ENCODE assay signal across 15 cellular contexts in the genomic region with DNA sequence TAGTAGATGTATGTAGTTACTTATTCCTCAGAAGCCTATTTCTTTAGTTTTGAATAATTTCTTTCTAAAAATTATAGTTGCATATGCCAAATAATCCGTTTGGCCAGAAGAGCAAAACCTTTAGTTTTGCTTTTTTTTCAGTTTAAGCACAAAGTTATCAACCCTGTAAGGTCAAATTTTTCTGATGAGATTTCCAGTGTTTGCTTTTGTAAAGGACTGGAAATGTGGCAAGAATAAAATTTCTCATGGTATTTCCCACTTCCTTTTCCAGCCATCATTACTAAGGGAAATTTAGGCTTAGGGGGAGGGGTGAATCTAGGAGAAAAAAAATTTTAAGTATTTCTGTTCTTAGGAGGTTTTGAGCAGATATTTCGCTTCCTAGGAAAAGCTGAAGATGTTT. TPM values are rescaled to one million over a fixed set of nuclear protein-coding genes. Genes with fewer than 3 reads are reported as not detected.
DNase-seq lines count a peak whose midpoint lies in the region; ATAC-seq and TF ChIP-seq lines count a peak whose summit lies in the region.
"Had no signal": no experiment of that assay in that cellular context is flagged by ENCODE, and none has a peak within 500 bp of the region (broad histone marks: within the 10 kb centered on the region; RNA-seq: fewer than 3 reads in every experiment).

No MANE protein-coding gene starts in this region.

- intact Hi-C loops in IMR-90 (cut with micrococcal nuclease), result loop anchor here (2.0 to 5.0 kb wide), 2 partner anchors 40 to 165 kb away; no protein-coding TSS in a partner anchor
- intact Hi-C loops in colonic mucosa (cut with DNase I), result no loop called here

- ATAC-seq in IMR-90 (ENCODE audit: low read depth), result no peak
- no peak for ATAC-seq in thoracic aorta (ENCODE audit: insufficient number of reproducible peaks, low FRiP score, low read depth)
- ATAC-seq in GM21528 (IDR thresholded peaks at IDR 0.05; ENCODE audit: low FRiP score, unreplicated experiment), result no peak
- no peak for ATAC-seq in GM18498 (IDR thresholded peaks at IDR 0.05; ENCODE audit: unreplicated experiment)
- ATAC-seq: K562 had no signal

- no peak overlapping the region for H3K4me3 ChIP-seq in IMR-90 (ENCODE audit: insufficient read depth, low read depth, low read length)
- H3K4me3 ChIP-seq in colonic mucosa, result no peak overlapping the region
- H3K4me3 ChIP-seq in muscle layer of duodenum (ENCODE audit: low read depth in 1 of 2, low read length in 2 of 2), result peak overlapping the region in 1 of 2 donors; percentile 2
- peak overlapping the region; percentile 79 for H3K4me3 ChIP-seq in thoracic aorta
- H3K4me3 ChIP-seq: K562 had no signal

- H4K20me1 ChIP-seq in IMR-90 (ENCODE audit: insufficient read depth, low read length), result peaks cover 100% of the 10 kb centered on the region

- H3K27me3 ChIP-seq in IMR-90 (ENCODE audit: control insufficient read depth, insufficient read depth, low read length) (no peaks in the 10 kb centered on the region), colonic mucosa (no peaks in the 10 kb centered on the region), muscle layer of duodenum (ENCODE audit: low read depth, low read length) (no peaks in the 10 kb centered on the region), thoracic aorta (replicated peaks; ENCODE audit: insufficient read depth) (no peaks in the 10 kb centered on the region)
- H3K27me3 ChIP-seq: BE2C, neutrophil had no signal

- H3K23ac ChIP-seq in IMR-90 (ENCODE audit: low read depth, low read length), result peak overlapping the region; percentile 3; the same call in 1 of the 2 replicates

- H3K14ac ChIP-seq in IMR-90 (replicated peaks; ENCODE audit: low read depth, low read length), result peak overlapping the region; percentile 27

- H2AFZ ChIP-seq in IMR-90 (replicated peaks; ENCODE audit: low read length, poor library complexity), result no peak overlapping the region

- H3K79me1 ChIP-seq in IMR-90 (ENCODE audit: low read depth in 1 of 2, low read length in 2 of 2), result peaks cover 0 to 77% of the 10 kb centered on the region in 2 experiments; a peak in 2 of 4 replicates

- dilution Hi-C loops in IMR-90 (cut with HindIII; ENCODE audit: low sequenced_read_pairs, unreplicated experiment), result no loop called here

- no peak for TF ChIP-seq RAD21 in IMR-90 (IDR thresholded peaks at IDR 0.05; ENCODE audit: low read length)

- H2BK15ac ChIP-seq in IMR-90 (ENCODE audit: low read depth, low read length), result no peak overlapping the region

- H4K91ac ChIP-seq in IMR-90 (ENCODE audit: insufficient read depth, low read depth, low read length), result no peak overlapping the region

- H3K36me3 ChIP-seq in IMR-90 (ENCODE audit: control insufficient read depth, insufficient read depth, low read length) (peaks cover 29% of the 10 kb centered on the region), colonic mucosa (no peaks in the 10 kb centered on the region), muscle layer of duodenum (ENCODE audit: control insufficient read depth in 1 of 2, insufficient read depth in 2 of 2, low read length in 2 of 2) (peaks cover 0 to 6% of the 10 kb centered on the region in 2 donors), thoracic aorta (no peaks in the 10 kb centered on the region)
- H3K36me3 ChIP-seq: BE2C, neutrophil had no signal

- H2BK120ac ChIP-seq in IMR-90 (ENCODE audit: low read depth, low read length), result no peak overlapping the region

- H3K18ac ChIP-seq in IMR-90 (ENCODE audit: low read depth, low read length), result peak overlapping the region; percentile 9; the same call in 1 of the 2 replicates

- POLR2A ChIA-PET in IMR-90 (lab: Charles Lee; ENCODE audit: unreplicated experiment), result interaction anchor here (0.6 kb wide), 1 partner anchor 172 kb away, joined by 5 read pairs; no protein-coding TSS in a partner anchor

- DNase-seq in IMR-90 (no peak), colonic mucosa (no peak), thoracic aorta (ENCODE audit: low spot score) (no peak), GM19240 (ENCODE audit: insufficient read length, low spot score) (no peak)
- no peak for DNase-seq in activated CD8-positive, alpha-beta memory T cell treated with anti-CD3 and anti-CD28 coated beads, Interleukin-2, amount 50 U/mL, for 4 hours
- DNase-seq: BE2C, islet precursor cell, MV-4-11, NCI-H2081, NCI-H526 had no signal

- in situ Hi-C loops in IMR-90 (cut with MboI; ENCODE audit: low sequenced_read_pairs), result no loop called here

- H3K9me1 ChIP-seq in IMR-90 (ENCODE audit: insufficient read depth, low read length), result peaks cover 35% of the 10 kb centered on the region

- no TSS peak for BruUV-seq in IMR-90 (replicated peaks; lab: Mats Ljungman, UMichigan)

- no peak overlapping the region for H2BK20ac ChIP-seq in IMR-90 (ENCODE audit: low read depth, low read length)

- TF ChIP-seq CTCF in IMR-90 (conservative IDR thresholded peaks at IDR 0.05; ENCODE audit: low read depth, low read length) (no peak), colonic mucosa (IDR thresholded peaks at IDR 0.05) (no peak), thoracic aorta (IDR thresholded peaks at IDR 0.05) (no peak)

- no CpG with 5 or more reads among the region's 2 CpGs for WGBS in IMR-90 (ENCODE audit: extremely low coverage in 2 of 2, insufficient read length in 1 of 2), 2 experiments

- H3K56ac ChIP-seq in IMR-90 (ENCODE audit: extremely low read depth, insufficient read depth, low read length), result no peak overlapping the region

- H3K9ac ChIP-seq in IMR-90 (ENCODE audit: low read depth, low read length) (no peak overlapping the region), colonic mucosa (ENCODE audit: low read depth in 2 of 2, low read length in 2 of 2) (peak overlapping the region in 1 of 2 donors; percentile 8)

- H3K4ac ChIP-seq in IMR-90 (ENCODE audit: low read depth, low read length), result peak overlapping the region; percentile 17; the same call in 1 of the 2 replicates

- H3K4me1 ChIP-seq in IMR-90 (ENCODE audit: control insufficient read depth, insufficient read depth, low read length) (peaks cover 24% of the 10 kb centered on the region), colonic mucosa (no peaks in the 10 kb centered on the region), muscle layer of duodenum (ENCODE audit: control insufficient read depth in 1 of 2, insufficient read depth in 2 of 2, low read length in 2 of 2) (peaks cover 0 to 50% of the 10 kb centered on the region in 2 donors), thoracic aorta (ENCODE audit: control insufficient read depth in 1 of 2, low read depth in 2 of 2) (peaks cover 45 to 84% of the 10 kb centered on the region in 2 donors)

- H2AK9ac ChIP-seq in IMR-90 (replicated peaks; ENCODE audit: low read depth, low read length, poor library complexity), result no peak overlapping the region

- H3K27ac ChIP-seq in IMR-90 (ENCODE audit: insufficient read depth, low read length) (peak overlapping the region; percentile 48; the same call in 1 of the 2 replicates), colonic mucosa (peak overlapping the region; percentile 11), muscle layer of duodenum (ENCODE audit: low read length) (peak overlapping the region; percentile 40), thoracic aorta (peak overlapping the region; percentile 86 to 93)
- H3K27ac ChIP-seq: neutrophil had no signal

- peak overlapping the region; percentile 60 for H3K4me2 ChIP-seq in IMR-90 (ENCODE audit: low read depth, low read length)

- H4K5ac ChIP-seq in IMR-90 (ENCODE audit: low read depth, low read length), result 0 out of 2 replicates have a peak overlapping the region, but pooled peaks have one; percentile 45

- no peak for TF ChIP-seq POLR2A in IMR-90 (IDR thresholded peaks at IDR 0.05; ENCODE audit: low read depth, low read length)

- no peak overlapping the region for H4K8ac ChIP-seq in IMR-90 (ENCODE audit: low read depth in 2 of 2, low read length in 2 of 2)

- H2AK5ac ChIP-seq in IMR-90 (ENCODE audit: low read depth, low read length), result peak overlapping the region; percentile 25; the same call in 1 of the 2 replicates

- peak overlapping the region; percentile 39 for H2BK5ac ChIP-seq in IMR-90 (ENCODE audit: low read depth, low read length, poor library complexity, severe bottlenecking)

- H3K9me3 ChIP-seq in IMR-90 (ENCODE audit: control insufficient read depth, insufficient read depth, low read length) (no peaks in the 10 kb centered on the region), colonic mucosa (no peaks in the 10 kb centered on the region), muscle layer of duodenum (ENCODE audit: control insufficient read depth in 1 of 2, low read length in 2 of 2) (no peaks in the 10 kb centered on the region), thoracic aorta (no peaks in the 10 kb centered on the region)
- H3K9me3 ChIP-seq: BE2C, neutrophil had no signal

- CTCF ChIA-PET in IMR-90 (lab: Yijun Ruan, JAX), result interaction anchor here (1.6 to 1.8 kb wide), 2 partner anchors 62 to 63 kb away, joined by 5 to 6 read pairs; no protein-coding TSS in a partner anchor

TF ChIP-seq in IMR-90, 13 proteins besides CTCF, POLR2A, EP300 and RAD21:
- no peak for TF ChIP-seq SMC3 (IDR thresholded peaks at IDR 0.05; ENCODE audit: low read depth, low read length)
- no peak for TF ChIP-seq RCOR1 (IDR thresholded peaks at IDR 0.05; ENCODE audit: insufficient replicate concordance, low read length)
- TF ChIP-seq NFE2L2 (IDR thresholded peaks at IDR 0.05; ENCODE audit: low read depth, low read length), result peak; percentile 48; the same call in 1 of the 2 replicates
- TF ChIP-seq, protein P1, sequence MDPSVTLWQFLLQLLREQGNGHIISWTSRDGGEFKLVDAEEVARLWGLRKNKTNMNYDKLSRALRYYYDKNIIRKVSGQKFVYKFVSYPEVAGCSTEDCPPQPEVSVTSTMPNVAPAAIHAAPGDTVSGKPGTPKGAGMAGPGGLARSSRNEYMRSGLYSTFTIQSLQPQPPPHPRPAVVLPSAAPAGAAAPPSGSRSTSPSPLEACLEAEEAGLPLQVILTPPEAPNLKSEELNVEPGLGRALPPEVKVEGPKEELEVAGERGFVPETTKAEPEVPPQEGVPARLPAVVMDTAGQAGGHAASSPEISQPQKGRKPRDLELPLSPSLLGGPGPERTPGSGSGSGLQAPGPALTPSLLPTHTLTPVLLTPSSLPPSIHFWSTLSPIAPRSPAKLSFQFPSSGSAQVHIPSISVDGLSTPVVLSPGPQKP (IDR thresholded peaks at IDR 0.05; ENCODE audit: borderline replicate concordance, low read depth, low read length), result no peak

RNA-seq across cellular contexts. Expression of a gene that starts 7.6 kb away (rescaled TPM):
- 487 and 532 TPM in 2 replicates for total RNA-seq in IMR-90 (2012; rRNA removed)
- polyA plus RNA-seq in IMR-90 (2012; rRNA removed), result 375 and 382 TPM in 2 replicates
- polyA plus RNA-seq in IMR-90 (2012; cell fraction: cytosol; rRNA removed), result 140 and 308 TPM in 2 replicates
- polyA plus RNA-seq in IMR-90 (2012; cell fraction: nucleus; rRNA removed; ENCODE audit: low replicate concordance), result 114 and 384 TPM in 2 replicates
- total RNA-seq in colonic mucosa, result 100 to 1,000 TPM in 1 of 2 donors, 10 to 100 TPM in 1; 27.4 to 193 TPM
- 1,000 to 10,000 TPM in 1 of 2 donors, 100 to 1,000 TPM in 1; 912 to 1,038 TPM for total RNA-seq in thoracic aorta
- polyA plus RNA-seq: K562 had no signal

Comparison
In these comparisons a context has a peak if more than half of its experiments do, and no peak if none do; other contexts are left out.
1. H3K27ac ChIP-seq: peak in every context shown above with its lines; median percentile 90 in thoracic aorta; 48 in IMR-90; 40 in muscle layer of duodenum; 11 in colonic mucosa.